In the genomic region with DNA sequence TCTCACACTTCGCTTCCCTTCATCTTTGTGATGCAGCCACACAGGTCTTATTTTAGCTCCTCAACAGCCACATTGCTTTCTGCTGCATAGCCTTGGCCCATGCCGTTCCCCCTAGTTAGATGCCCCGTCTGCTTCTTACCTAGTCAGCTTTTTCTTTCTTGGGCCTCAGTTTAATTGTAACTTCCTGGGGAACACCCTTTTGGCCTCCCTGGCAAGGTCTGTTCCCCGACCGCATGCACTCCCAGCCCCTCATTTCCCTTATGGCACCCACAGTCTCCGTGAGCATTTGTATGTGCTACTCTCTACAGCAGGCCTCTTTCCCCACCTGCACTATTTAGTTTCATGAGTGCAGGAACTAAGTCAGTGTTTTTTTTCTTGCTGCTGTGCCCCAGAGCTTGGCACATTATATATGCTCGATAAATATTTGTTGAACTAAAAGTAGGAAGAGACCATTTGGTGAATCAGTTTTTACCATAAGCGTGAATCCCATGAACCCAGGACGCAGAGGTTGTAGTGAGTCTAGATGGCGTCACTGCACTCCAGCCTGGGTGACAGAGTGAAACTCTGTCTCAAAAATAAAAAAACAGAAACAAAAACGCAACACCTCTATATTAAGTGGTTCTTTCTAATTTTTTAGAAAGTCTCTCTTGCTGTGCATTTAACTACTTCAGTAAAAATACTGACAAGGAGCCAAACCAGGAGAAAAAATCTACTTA, we compare ENCODE assay signal across 10 cellular contexts. TPM values are rescaled to one million over a fixed set of nuclear protein-coding genes. Genes with fewer than 3 reads are reported as not detected.
DNase-seq lines count a peak whose midpoint lies in the region; ATAC-seq, FAIRE-seq and TF ChIP-seq lines count a peak whose summit lies in the region.
"Had no signal": no experiment of that assay in that cellular context is flagged by ENCODE, and none has a peak within 500 bp of the region (broad histone marks: within the 10 kb centered on the region; RNA-seq: fewer than 3 reads in every experiment).

No MANE protein-coding gene starts in this region.

- FAIRE-seq in GM18507 (lab: Jason Lieb, UNC) = peak; percentile 89

- CTCF ChIA-PET in RWPE1 (lab: Yijun Ruan, JAX) = no interaction called here

- peak overlapping the region; percentile 46 for H3K27ac ChIP-seq in psoas muscle
- H3K27ac ChIP-seq in RWPE1 = no peak overlapping the region
- H3K27ac ChIP-seq: cardiac muscle cell, SK-N-MC had no signal

- no peaks in the 10 kb centered on the region for H3K27me3 ChIP-seq in psoas muscle (ENCODE audit: insufficient read depth in 3 of 3, low read length in 2 of 3)
- H3K27me3 ChIP-seq: cardiac muscle cell had no signal

- no peaks in the 10 kb centered on the region for H3K9me3 Mint-ChIP-seq in activated T-helper 2 cell treated with anti-CD3 and anti-CD28 coated beads, Interferon-gamma antibody, Interleukin-2, Interleukin-4, amounts not matched to agents 10 μg/mL and 5 μg/mL and 100 μg/mL, durations not matched to agents 14 hours and 24 hours and 36 hours

- TF ChIP-seq CTCF in psoas muscle (IDR thresholded peaks at IDR 0.05) (no peak), RWPE1 (conservative IDR thresholded peaks at IDR 0.05; ENCODE audit: low read depth) (no peak)

- H3K4me3 Mint-ChIP-seq in activated T-helper 2 cell treated with anti-CD3 and anti-CD28 coated beads, Interferon-gamma antibody, Interleukin-2, Interleukin-4, amounts not matched to agents 10 μg/mL and 5 μg/mL and 100 μg/mL, durations not matched to agents 14 hours and 24 hours and 36 hours (ENCODE audit: low read depth) = peak overlapping the region; percentile 20

- no peak for DNase-seq in GM18507 (ENCODE audit: extremely low spot score, insufficient read length, low read depth)
- no peak for DNase-seq in activated T-helper 2 cell treated with anti-CD3 and anti-CD28 coated beads, Interferon-gamma antibody, Interleukin-2, Interleukin-4, amounts not matched to agents 10 μg/mL and 5 μg/mL and 100 μg/mL, durations not matched to agents 14 hours and 24 hours and 36 hours (ENCODE audit: low spot score)
- no peak for DNase-seq in psoas muscle
- DNase-seq in RWPE1 (ENCODE audit: low spot score) = no peak
- DNase-seq in AG08395 (ENCODE audit: low spot score) = no peak
- DNase-seq in NCI-H2029 treated with DMSO at 0.1 percent for 48 hours (lab: John Stamatoyannopoulos, UW) = no peak
- DNase-seq: NCI-H1105 treated with DMSO at 0.1 percent for 48 hours had no signal

- no peaks in the 10 kb centered on the region for H3K9me3 ChIP-seq in psoas muscle

- POLR2A ChIA-PET in RWPE1 (lab: Yijun Ruan, JAX; ENCODE audit: low non-redundant PET) = no interaction called here

- H3K27ac Mint-ChIP-seq in activated T-helper 2 cell treated with anti-CD3 and anti-CD28 coated beads, Interferon-gamma antibody, Interleukin-2, Interleukin-4, amounts not matched to agents 10 μg/mL and 5 μg/mL and 100 μg/mL, durations not matched to agents 14 hours and 24 hours and 36 hours = peak overlapping the region; percentile 81

- WGBS in psoas muscle, 3 donors = 62 to 85% (median 70%) methylated on average over 11 of the region's 11 CpGs

- no peak overlapping the region for H3K4me3 ChIP-seq in psoas muscle
- H3K4me3 ChIP-seq: cardiac muscle cell, SK-N-MC had no signal

- peaks cover 54% of the 10 kb centered on the region for H3K4me1 Mint-ChIP-seq in activated T-helper 2 cell treated with anti-CD3 and anti-CD28 coated beads, Interferon-gamma antibody, Interleukin-2, Interleukin-4, amounts not matched to agents 10 μg/mL and 5 μg/mL and 100 μg/mL, durations not matched to agents 14 hours and 24 hours and 36 hours (ENCODE audit: low read depth)

- ATAC-seq in HG03354 (IDR thresholded peaks at IDR 0.05; ENCODE audit: poor library complexity, severe bottlenecking, unreplicated experiment) = peak; percentile 59
- peak in 3 of 4 donors; percentile 44 to 66 (median 46) for ATAC-seq in psoas muscle

- H3K4me1 ChIP-seq in psoas muscle = peaks cover 66% of the 10 kb centered on the region

- H3K36me3 Mint-ChIP-seq in activated T-helper 2 cell treated with anti-CD3 and anti-CD28 coated beads, Interferon-gamma antibody, Interleukin-2, Interleukin-4, amounts not matched to agents 10 μg/mL and 5 μg/mL and 100 μg/mL, durations not matched to agents 14 hours and 24 hours and 36 hours (ENCODE audit: low read depth) = peaks cover 18% of the 10 kb centered on the region

- H3K36me3 ChIP-seq in psoas muscle (ENCODE audit: insufficient read depth in 1 of 2, low read depth in 1 of 2) = no peaks in the 10 kb centered on the region
- H3K36me3 ChIP-seq: cardiac muscle cell had no signal

- H3K27me3 Mint-ChIP-seq in activated T-helper 2 cell treated with anti-CD3 and anti-CD28 coated beads, Interferon-gamma antibody, Interleukin-2, Interleukin-4, amounts not matched to agents 10 μg/mL and 5 μg/mL and 100 μg/mL, durations not matched to agents 14 hours and 24 hours and 36 hours (ENCODE audit: low read depth) = no peaks in the 10 kb centered on the region

- intact Hi-C loops in activated T-helper 2 cell treated with anti-CD3 and anti-CD28 coated beads, Interferon-gamma antibody, Interleukin-2, Interleukin-4, amounts not matched to agents 10 μg/mL and 5 μg/mL and 100 μg/mL, durations not matched to agents 14 hours and 24 hours and 36 hours (cut with micrococcal nuclease) = no loop called here
- intact Hi-C loops in psoas muscle (cut with DNase I) = no loop called here

RNA-seq across cellular contexts. Expression of a gene that starts 38.5 kb away (rescaled TPM):
- 28.0 and 34.1 TPM in 2 replicates for total RNA-seq in activated T-helper 2 cell treated with anti-CD3 and anti-CD28 coated beads, Interferon-gamma antibody, Interleukin-2, Interleukin-4, amounts not matched to agents 10 μg/mL and 5 μg/mL and 100 μg/mL, durations not matched to agents 14 hours and 24 hours and 36 hours
- total RNA-seq in psoas muscle = 10 to 100 TPM; 27.9 to 49.4 (median 32.6) TPM
- 10 to 100 TPM in 1 of 3 donors, 1 to 10 TPM in 2; 2.2 to 17.4 (median 2.5) TPM for polyA plus RNA-seq in psoas muscle
